Comparison of ENCODE assay signal across 17 cellular contexts in genomic region chr6:75171151-75171550, GRCh38. TPM values are rescaled to one million over a fixed set of nuclear protein-coding genes. Genes with fewer than 3 reads are reported as not detected.
"Had no signal": no experiment of that assay in that cellular context is flagged by ENCODE, and none has a peak within 500 bp of the region (broad histone marks: within the 10 kb centered on the region; RNA-seq: fewer than 3 reads in every experiment).

No MANE protein-coding gene starts in this region.

- H3K4me1 ChIP-seq: thyroid gland had no signal

- H3K27ac ChIP-seq: thyroid gland, vagina had no signal

- H3K36me3 ChIP-seq: thyroid gland, vagina had no signal

- H3K27me3 Mint-ChIP-seq: brain, progenitor cell of endocrine pancreas had no signal

- H3K9me3 Mint-ChIP-seq: activated B cell treated with CpG ODN at 0.5 μM for 24 hours; activated CD4-positive, alpha-beta T cell treated with anti-CD3 and anti-CD28 coated beads, Interleukin-2, amount 10 ng/mL, durations not matched to agents 24 days and 14 days; activated T-helper 2 cell treated with anti-CD3 and anti-CD28 coated beads, Interferon-gamma antibody, Interleukin-2, Interleukin-4, amounts not matched to agents 10 μg/mL and 5 μg/mL and 100 μg/mL, durations not matched to agents 14 hours and 24 hours and 36 hours; brain; central memory CD8-positive, alpha-beta T cell; stimulated activated naive CD8-positive, alpha-beta T cell treated with anti-CD3 and anti-CD28 coated beads, Interleukin-15, Interleukin-2, amounts not matched to agents 100 ng/mL and 50 ng/mL, for 24 hours had no signal

- H3K27me3 ChIP-seq: heart right ventricle, thyroid gland, vagina had no signal

- H3K36me3 Mint-ChIP-seq: brain had no signal

- DNase-seq: activated B cell treated with CpG ODN at 0.5 μM for 24 hours; activated CD4-positive, alpha-beta T cell treated with anti-CD3 and anti-CD28 coated beads, Interleukin-2, amount 10 ng/mL, durations not matched to agents 24 days and 14 days; activated naive CD4-positive, alpha-beta T cell treated with anti-CD3 and anti-CD28 coated beads, Interleukin-2, amount 50 U/mL, for 16 hours; activated T-cell treated with anti-CD3 and anti-CD28 coated beads for 4 hours; heart right ventricle; kidney; stimulated activated CD4-positive, alpha-beta T cell treated with anti-CD3 and anti-CD28 coated beads, Interleukin-12 subunit alpha, Interleukin-12 subunit beta, amount 100 ng/mL, for 4 hours; stimulated activated CD4-positive, alpha-beta T cell treated with anti-CD3 and anti-CD28 coated beads, Interleukin-2, amount 100 ng/mL, for 48 hours; T-helper 17 cell; thyroid gland had no signal

- H3K4me3 Mint-ChIP-seq: activated B cell treated with CpG ODN at 0.5 μM for 24 hours; activated CD4-positive, alpha-beta T cell treated with anti-CD3 and anti-CD28 coated beads, Interleukin-2, amount 10 ng/mL, durations not matched to agents 24 days and 14 days; brain; central memory CD8-positive, alpha-beta T cell; stimulated activated naive CD8-positive, alpha-beta T cell treated with anti-CD3 and anti-CD28 coated beads, Interleukin-15, Interleukin-2, amounts not matched to agents 100 ng/mL and 50 ng/mL, for 24 hours; T-helper 17 cell had no signal

- H3K9me3 ChIP-seq: heart right ventricle, thyroid gland, vagina had no signal

- H3K27ac Mint-ChIP-seq: activated B cell treated with CpG ODN at 0.5 μM for 24 hours; activated CD4-positive, alpha-beta T cell treated with anti-CD3 and anti-CD28 coated beads, Interleukin-2, amount 10 ng/mL, durations not matched to agents 24 days and 14 days; activated T-helper 2 cell treated with anti-CD3 and anti-CD28 coated beads, Interferon-gamma antibody, Interleukin-2, Interleukin-4, amounts not matched to agents 10 μg/mL and 5 μg/mL and 100 μg/mL, durations not matched to agents 14 hours and 24 hours and 36 hours; stimulated activated naive CD8-positive, alpha-beta T cell treated with anti-CD3 and anti-CD28 coated beads, Interleukin-15, Interleukin-2, amounts not matched to agents 100 ng/mL and 50 ng/mL, for 24 hours; T-helper 17 cell had no signal

- H3K4me1 Mint-ChIP-seq: activated B cell treated with CpG ODN at 0.5 μM for 24 hours; central memory CD8-positive, alpha-beta T cell; T-helper 17 cell had no signal

- H3K4me3 ChIP-seq: heart right ventricle, thyroid gland, vagina had no signal

RNA-seq across cellular contexts. Expression of gene COL12A1, which starts 34.7 kb away (rescaled TPM):
- total RNA-seq: activated B cell treated with CpG ODN at 0.5 μM for 24 hours; activated CD8-positive, alpha-beta memory T cell treated with anti-CD3 and anti-CD28 coated beads for 36 hours; activated T-helper 2 cell treated with anti-CD3 and anti-CD28 coated beads, Interferon-gamma antibody, Interleukin-2, Interleukin-4, amounts not matched to agents 10 μg/mL and 5 μg/mL and 100 μg/mL, durations not matched to agents 14 hours and 24 hours and 36 hours had no signal
